Comparison of ENCODE assay signal across 9 cellular contexts in the genomic region with DNA sequence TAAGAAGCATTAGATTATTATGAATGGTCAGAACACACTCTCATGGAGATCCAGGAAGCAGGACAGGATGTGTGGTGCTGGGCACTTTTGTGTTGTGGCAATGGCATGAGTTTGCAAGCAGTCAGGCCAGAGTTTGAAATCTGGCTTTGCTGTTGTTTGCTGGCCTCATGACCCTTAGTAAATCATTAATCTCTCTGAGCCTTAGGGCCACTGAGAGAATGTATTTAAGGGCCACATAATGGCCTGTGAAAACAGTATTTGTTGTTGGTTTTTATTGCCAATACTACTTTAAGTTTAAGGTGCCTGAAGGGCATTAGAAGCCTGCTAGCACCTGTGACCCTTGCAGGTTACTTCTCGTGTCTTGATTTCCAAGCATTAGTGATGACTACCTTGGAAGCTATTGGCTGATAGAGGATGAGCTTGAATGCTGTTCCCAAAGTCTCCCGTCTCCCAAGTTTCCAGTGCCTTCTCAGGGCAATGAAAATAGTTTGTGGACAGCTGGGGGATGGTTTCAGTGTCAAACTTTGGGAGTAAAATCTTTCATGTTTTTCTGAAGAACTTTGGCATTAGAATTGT. TPM values are rescaled to one million over a fixed set of nuclear protein-coding genes. Genes with fewer than 3 reads are reported as not detected.
DNase-seq lines count a peak whose midpoint lies in the region; ATAC-seq and TF ChIP-seq lines count a peak whose summit lies in the region.
"Had no signal": no experiment of that assay in that cellular context is flagged by ENCODE, and none has a peak within 500 bp of the region (broad histone marks: within the 10 kb centered on the region; RNA-seq: fewer than 3 reads in every experiment).

No MANE protein-coding gene starts in this region.

- DNase-seq in MCF 10A (ENCODE audit: unreplicated experiment), result no peak
- no peak for DNase-seq in mammary epithelial cell
- DNase-seq in epithelial cell of proximal tubule (ENCODE audit: low read depth), result peak; percentile 78
- DNase-seq in type B pancreatic cell (ENCODE audit: extremely low spot score, unreplicated experiment), result no peak
- no peak for DNase-seq in midbrain (lab: John Stamatoyannopoulos, UW)
- DNase-seq in GM19238 (ENCODE audit: insufficient read length, low spot score), result no peak
- DNase-seq in amygdala (lab: John Stamatoyannopoulos, UW), result no peak
- DNase-seq: AML-193 had no signal

- dilution Hi-C loops in mammary epithelial cell (cut with HindIII; ENCODE audit: low sequenced_read_pairs), result no loop called here

- H4K20me1 ChIP-seq in mammary epithelial cell (ENCODE audit: insufficient read depth, low read length), result no peaks in the 10 kb centered on the region

- no peaks in the 10 kb centered on the region for H3K9me3 ChIP-seq in mammary epithelial cell (replicated peaks; ENCODE audit: insufficient read depth, low read length)

- H3K9me3 Mint-ChIP-seq in MCF 10A (ENCODE audit: unreplicated experiment), result no peaks in the 10 kb centered on the region
- H3K9me3 Mint-ChIP-seq in type B pancreatic cell, result no peaks in the 10 kb centered on the region

- no peak overlapping the region for H3K27ac ChIP-seq in mammary epithelial cell (ENCODE audit: insufficient read depth, low read depth, low read length)

- BruUV-seq in MCF 10A (replicated peaks; lab: Mats Ljungman, UMichigan) (no TSS peak), mammary epithelial cell (replicated peaks; lab: Mats Ljungman, UMichigan) (no TSS peak)

- TF ChIP-seq CTCF in MCF 10A (IDR thresholded peaks at IDR 0.05; ENCODE audit: unreplicated experiment) (no peak), mammary epithelial cell (conservative IDR thresholded peaks at IDR 0.05 in 1 of 2, IDR thresholded peaks at IDR 0.05 in 1 of 2; ENCODE audit: extremely low read depth in 1 of 2, insufficient read depth in 1 of 2, low read depth in 1 of 2, low read length in 2 of 2) (no peak), epithelial cell of proximal tubule (conservative IDR thresholded peaks at IDR 0.05; ENCODE audit: low read depth, low read length) (no peak), type B pancreatic cell (conservative IDR thresholded peaks at IDR 0.05) (no peak)

- no peak overlapping the region for H3K4me3 ChIP-seq in mammary epithelial cell (replicated peaks in 1 of 3; ENCODE audit: insufficient read depth in 1 of 3, low read depth in 2 of 3, low read length in 3 of 3)
- peak overlapping the region; percentile 1 for H3K4me3 ChIP-seq in epithelial cell of proximal tubule (ENCODE audit: low read depth, low read length)

- WGBS in mammary epithelial cell (ENCODE audit: low coverage, missing lambda C conversion rate), result 100% methylated on average over 2 of the region's 2 CpGs

- H3K36me3 Mint-ChIP-seq in MCF 10A (ENCODE audit: insufficient read depth, unreplicated experiment), result no peaks in the 10 kb centered on the region
- no peaks in the 10 kb centered on the region for H3K36me3 Mint-ChIP-seq in type B pancreatic cell

- peaks cover 29% of the 10 kb centered on the region for H3K4me1 ChIP-seq in mammary epithelial cell (ENCODE audit: insufficient read depth, low read length)

- no peaks in the 10 kb centered on the region for H3K36me3 ChIP-seq in mammary epithelial cell (ENCODE audit: insufficient read depth, low read length)

- H3K27me3 Mint-ChIP-seq in MCF 10A (ENCODE audit: insufficient read depth, unreplicated experiment), result no peaks in the 10 kb centered on the region
- H3K27me3 Mint-ChIP-seq in type B pancreatic cell, result no peaks in the 10 kb centered on the region

- H3K27ac Mint-ChIP-seq in MCF 10A (ENCODE audit: low read depth, unreplicated experiment) (peak overlapping the region; percentile 32), type B pancreatic cell (peak overlapping the region; percentile 57)

- no peak overlapping the region for H2AFZ ChIP-seq in mammary epithelial cell (ENCODE audit: low read depth, low read length)

- in situ Hi-C loops in mammary epithelial cell (cut with MboI; ENCODE audit: low sequenced_read_pairs in 2 of 2), result no loop called here

- H3K9ac ChIP-seq in mammary epithelial cell (ENCODE audit: insufficient read depth, low read length), result no peak overlapping the region

- ATAC-seq in HG03354 (IDR thresholded peaks at IDR 0.05; ENCODE audit: poor library complexity, severe bottlenecking, unreplicated experiment), result peak; percentile 50

- no peak overlapping the region for H3K4me2 ChIP-seq in mammary epithelial cell (ENCODE audit: insufficient read depth, low read depth, low read length)

- intact Hi-C loops in MCF 10A (cut with micrococcal nuclease) (no loop called here), mammary epithelial cell (cut with micrococcal nuclease) (no loop called here)

- POLR2A ChIA-PET in MCF 10A (lab: Yijun Ruan, JAX), result no interaction called here

- CTCF ChIA-PET in MCF 10A (lab: Yijun Ruan, JAX), result interaction anchor here (0.6 to 1.2 kb wide), 3 partner anchors 17 to 192 kb away, joined by 3 to 8 read pairs (median 3); a partner anchor contains a TSS
- CTCF ChIA-PET in mammary epithelial cell (lab: Charles Lee; ENCODE audit: low non-redundant PET), result no interaction called here

- H3K4me3 Mint-ChIP-seq in MCF 10A (ENCODE audit: unreplicated experiment), result no peak overlapping the region
- H3K4me3 Mint-ChIP-seq in type B pancreatic cell, result peak overlapping the region; percentile 58

- no peaks in the 10 kb centered on the region for H3K27me3 ChIP-seq in mammary epithelial cell (ENCODE audit: insufficient read depth, low read length)

- H3K4me1 Mint-ChIP-seq in MCF 10A (ENCODE audit: insufficient read depth, unreplicated experiment) (peaks cover 18% of the 10 kb centered on the region), type B pancreatic cell (ENCODE audit: unreplicated experiment) (peaks cover 34% of the 10 kb centered on the region)

- peaks cover 84% of the 10 kb centered on the region for H3K79me2 ChIP-seq in mammary epithelial cell (ENCODE audit: insufficient read depth, low read length)

RNA-seq across cellular contexts. Expression of a gene that starts 24.6 kb away (rescaled TPM):
- total RNA-seq in MCF 10A (2022), result 41.2 and 56.2 TPM in 2 replicates
- 10 to 100 TPM; 57.0 to 74.0 TPM for total RNA-seq in mammary epithelial cell
- polyA plus RNA-seq in mammary epithelial cell, result 45.2 TPM
- polyA minus RNA-seq in mammary epithelial cell, result 74.4 TPM
- 14.9 and 16.5 TPM in 2 replicates for total RNA-seq in epithelial cell of proximal tubule
- 38.9 and 53.3 TPM in 2 replicates for total RNA-seq in type B pancreatic cell (ENCODE audit: low replicate concordance)

RNA-seq across cellular contexts. Expression of a gene that starts 39.3 kb away (rescaled TPM):
- total RNA-seq in MCF 10A (2022) (32.6 and 35.7 TPM in 2 replicates), mammary epithelial cell (10 to 100 TPM; 11.5 to 61.4 TPM), epithelial cell of proximal tubule (43.8 and 47.3 TPM in 2 replicates), type B pancreatic cell (ENCODE audit: low replicate concordance) (30.8 and 42.9 TPM in 2 replicates)
- polyA plus RNA-seq in mammary epithelial cell, result 92.3 TPM
- 107 TPM for polyA minus RNA-seq in mammary epithelial cell
